ENCODE assay signal across 22 cellular contexts in the genomic region with DNA sequence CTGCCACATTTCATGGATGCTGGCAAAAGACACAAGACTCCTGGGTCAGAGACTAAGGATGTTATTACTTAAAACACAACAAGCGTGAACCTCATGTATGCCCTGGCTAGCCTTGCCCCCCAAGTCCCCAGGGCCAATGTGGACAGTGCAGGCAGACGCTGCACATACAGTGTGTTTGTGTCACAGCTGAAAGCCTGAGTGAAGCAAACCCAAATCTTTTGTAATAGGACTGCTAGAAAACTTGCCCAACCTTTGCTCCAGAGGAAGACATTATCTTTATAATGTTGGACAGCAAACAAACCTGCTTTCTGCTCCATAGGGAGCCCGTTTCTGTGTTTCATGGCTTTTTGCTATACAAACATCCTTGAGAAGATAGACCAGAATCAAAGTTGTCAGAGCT.
DNase-seq lines count a peak whose midpoint lies in the region; ATAC-seq and TF ChIP-seq lines count a peak whose summit lies in the region.
"Had no signal": no experiment of that assay in that cellular context is flagged by ENCODE, and none has a peak within 500 bp of the region (broad histone marks: within the 10 kb centered on the region; RNA-seq: fewer than 3 reads in every experiment).

No MANE protein-coding gene starts in this region.

- ATAC-seq in left lobe of liver (peak; percentile 48), HG03159 (IDR thresholded peaks at IDR 0.05; ENCODE audit: unreplicated experiment) (no peak), Right ventricle myocardium superior (ENCODE audit: poor library complexity) (no peak)
- no peak for ATAC-seq in activated naive CD8-positive, alpha-beta T cell treated with anti-CD3 and anti-CD28 coated beads, Interleukin-2, amount 50 U/mL, for 24 hours
- ATAC-seq: A549, GM23338, HCT116 had no signal

- intact Hi-C loops in Right ventricle myocardium superior (cut with DNase I), result no loop called here

- H3K27me3 Mint-ChIP-seq in progenitor cell of endocrine pancreas, result peaks cover 5% of the 10 kb centered on the region
- H3K27me3 Mint-ChIP-seq in activated naive CD8-positive, alpha-beta T cell treated with anti-CD3 and anti-CD28 coated beads, Interleukin-2, amount 50 U/mL, for 24 hours, result peaks cover 10% of the 10 kb centered on the region

- H3K9me3 Mint-ChIP-seq in progenitor cell of endocrine pancreas (ENCODE audit: low read depth), result no peaks in the 10 kb centered on the region
- H3K9me3 Mint-ChIP-seq in activated naive CD8-positive, alpha-beta T cell treated with anti-CD3 and anti-CD28 coated beads, Interleukin-2, amount 50 U/mL, for 24 hours, result no peaks in the 10 kb centered on the region
- H3K9me3 Mint-ChIP-seq: CD4-positive, alpha-beta T cell; CD8-positive, alpha-beta memory T cell; GM23338; H9 had no signal

- H3K27ac Mint-ChIP-seq in progenitor cell of endocrine pancreas, result peak overlapping the region; percentile 53
- H3K27ac Mint-ChIP-seq in activated naive CD8-positive, alpha-beta T cell treated with anti-CD3 and anti-CD28 coated beads, Interleukin-2, amount 50 U/mL, for 24 hours, result no peak overlapping the region
- H3K27ac Mint-ChIP-seq: CD14-positive monocyte; CD4-positive, alpha-beta T cell; CD8-positive, alpha-beta memory T cell; GM23338; H9 had no signal

- peaks cover 10% of the 10 kb centered on the region for H3K4me1 Mint-ChIP-seq in progenitor cell of endocrine pancreas (ENCODE audit: low read depth)
- H3K4me1 Mint-ChIP-seq in activated naive CD8-positive, alpha-beta T cell treated with anti-CD3 and anti-CD28 coated beads, Interleukin-2, amount 50 U/mL, for 24 hours, result no peaks in the 10 kb centered on the region
- H3K4me1 Mint-ChIP-seq: CD14-positive monocyte; CD8-positive, alpha-beta memory T cell; GM23338 had no signal

- DNase-seq in LNCaP clone FGC (ENCODE audit: low read depth) (peak; percentile 43), NCI-H146 treated with DMSO at 0.1 percent for 48 hours (lab: John Stamatoyannopoulos, UW; ENCODE audit: unreplicated experiment) (peak; percentile 7), left lobe of liver (ENCODE audit: low spot score) (no peak), progenitor cell of endocrine pancreas (ENCODE audit: low spot score, unreplicated experiment) (no peak), Right ventricle myocardium superior (no peak)
- DNase-seq in activated naive CD8-positive, alpha-beta T cell treated with anti-CD3 and anti-CD28 coated beads, Interleukin-2, amount 50 U/mL, for 24 hours, result no peak
- DNase-seq: 8988T; ACHN; AML-193; BE2C; CD4-positive, alpha-beta T cell; CD8-positive, alpha-beta memory T cell; DMS 273 treated with DMSO at 0.1 percent for 48 hours; DMS53; GF-D8; H9 had no signal

- no peak overlapping the region for H3K4me3 ChIP-seq in LNCaP clone FGC (ENCODE audit: low read depth, low read length)
- H3K4me3 ChIP-seq: A549; BLaER1 treated with 17β-estradiol and CSF1 and Interleukin-3, amounts not matched to agents 10 nM and 100 nM; GM23338 had no signal

- no peak overlapping the region for H3K4me3 Mint-ChIP-seq in progenitor cell of endocrine pancreas (ENCODE audit: low read depth)
- no peak overlapping the region for H3K4me3 Mint-ChIP-seq in activated naive CD8-positive, alpha-beta T cell treated with anti-CD3 and anti-CD28 coated beads, Interleukin-2, amount 50 U/mL, for 24 hours
- H3K4me3 Mint-ChIP-seq: CD14-positive monocyte; CD4-positive, alpha-beta T cell; CD8-positive, alpha-beta memory T cell; GM23338; H9 had no signal

- no peaks in the 10 kb centered on the region for H3K36me3 Mint-ChIP-seq in progenitor cell of endocrine pancreas (ENCODE audit: insufficient read depth)
- H3K36me3 Mint-ChIP-seq in activated naive CD8-positive, alpha-beta T cell treated with anti-CD3 and anti-CD28 coated beads, Interleukin-2, amount 50 U/mL, for 24 hours (ENCODE audit: low read depth), result no peaks in the 10 kb centered on the region
- H3K36me3 Mint-ChIP-seq: CD14-positive monocyte; CD8-positive, alpha-beta memory T cell had no signal

- TF ChIP-seq CTCF in LNCaP clone FGC (IDR thresholded peaks at IDR 0.05; ENCODE audit: control insufficient read depth, extremely low read depth, insufficient read depth) (no peak), progenitor cell of endocrine pancreas (IDR thresholded peaks at IDR 0.05; ENCODE audit: unreplicated experiment) (no peak)

Comparison
In these comparisons a context has a peak if more than half of its experiments do, and no peak if none do; other contexts are left out.
1. DNase-seq: peak in LNCaP clone FGC (single experiment) and NCI-H146 treated with DMSO at 0.1 percent for 48 hours (single experiment); none in left lobe of liver (single experiment), progenitor cell of endocrine pancreas (single experiment), activated naive CD8-positive, alpha-beta T cell treated with anti-CD3 and anti-CD28 coated beads, Interleukin-2, amount 50 U/mL, for 24 hours (single experiment) and Right ventricle myocardium superior (single experiment).